21 cellular contexts compared by ENCODE assay signal in genomic region chr5:93130623-93131022, GRCh38.
DNase-seq lines count a peak whose midpoint lies in the region; ATAC-seq and TF ChIP-seq lines count a peak whose summit lies in the region.
"Had no signal": no experiment of that assay in that cellular context is flagged by ENCODE, and none has a peak within 500 bp of the region (broad histone marks: within the 10 kb centered on the region; RNA-seq: fewer than 3 reads in every experiment).

No MANE protein-coding gene starts in this region.

- no peaks in the 10 kb centered on the region for H3K36me3 Mint-ChIP-seq in natural killer cell treated with Interleukin-12 subunit alpha and Interleukin-12 subunit beta and Interleukin-15 and Interleukin-18, amount 100 ng/mL, for 72 hours

- H3K27me3 Mint-ChIP-seq in natural killer cell treated with Interleukin-12 subunit alpha and Interleukin-12 subunit beta and Interleukin-15 and Interleukin-18, amount 100 ng/mL, for 72 hours: no peaks in the 10 kb centered on the region
- H3K27me3 Mint-ChIP-seq: activated B cell treated with CpG ODN at 0.5 μM for 24 hours; stimulated activated naive CD8-positive, alpha-beta T cell treated with anti-CD3 and anti-CD28 coated beads, Interleukin-15, Interleukin-2, amounts not matched to agents 100 ng/mL and 50 ng/mL, for 24 hours had no signal

- no peaks in the 10 kb centered on the region for H4K20me1 ChIP-seq in osteoblast (ENCODE audit: insufficient read depth, low read length)
- H4K20me1 ChIP-seq: BLaER1 had no signal

- no peaks in the 10 kb centered on the region for H3K79me2 ChIP-seq in osteoblast (ENCODE audit: insufficient read depth, low read length)
- H3K79me2 ChIP-seq: parathyroid adenoma had no signal

- peak overlapping the region; percentile 63 for H2AFZ ChIP-seq in osteoblast (ENCODE audit: low read length)
- H2AFZ ChIP-seq: parathyroid adenoma had no signal

- no peak overlapping the region for H3K4me2 ChIP-seq in osteoblast (ENCODE audit: insufficient read depth, low read length)
- H3K4me2 ChIP-seq: BLaER1 had no signal

- TF ChIP-seq CTCF in astrocyte of the cerebellum (IDR thresholded peaks at IDR 0.05; ENCODE audit: low read depth, low read length, missing control alignments) (no peak), left ventricle myocardium inferior (IDR thresholded peaks at IDR 0.05; ENCODE audit: borderline replicate concordance) (no peak), osteoblast (IDR thresholded peaks at IDR 0.05; ENCODE audit: extremely low read depth, low read depth, low read length) (no peak)

- intact Hi-C loops in left ventricle myocardium inferior (cut with micrococcal nuclease): no loop called here

- H3K9me3 ChIP-seq in left ventricle myocardium inferior (replicated peaks) (no peaks in the 10 kb centered on the region), osteoblast (ENCODE audit: low read depth, low read length) (no peaks in the 10 kb centered on the region)
- H3K9me3 ChIP-seq: BLaER1, upper lobe of right lung had no signal

- no peak for ATAC-seq in natural killer cell treated with Interleukin-12 subunit alpha and Interleukin-12 subunit beta and Interleukin-15 and Interleukin-18, amount 100 ng/mL, for 72 hours
- ATAC-seq: upper lobe of right lung had no signal

- in situ Hi-C loops in astrocyte of the cerebellum (cut with HindIII; ENCODE audit: low sequenced_read_pairs): no loop called here

- H3K27me3 ChIP-seq in left ventricle myocardium inferior (ENCODE audit: low read depth) (no peaks in the 10 kb centered on the region), osteoblast (ENCODE audit: insufficient read depth, low read length) (no peaks in the 10 kb centered on the region)
- H3K27me3 ChIP-seq: BLaER1, upper lobe of right lung had no signal

- no peak overlapping the region for H3K4me3 Mint-ChIP-seq in natural killer cell treated with Interleukin-12 subunit alpha and Interleukin-12 subunit beta and Interleukin-15 and Interleukin-18, amount 100 ng/mL, for 72 hours
- H3K4me3 Mint-ChIP-seq: activated B cell treated with CpG ODN at 0.5 μM for 24 hours; activated CD4-positive, alpha-beta memory T cell treated with anti-CD3 and anti-CD28 coated beads, Interleukin-2, amount 10 ng/mL, durations not matched to agents 7 days and 5 days; stimulated activated naive CD8-positive, alpha-beta T cell treated with anti-CD3 and anti-CD28 coated beads, Interleukin-15, Interleukin-2, amounts not matched to agents 100 ng/mL and 50 ng/mL, for 24 hours had no signal

- H3K36me3 ChIP-seq in left ventricle myocardium inferior: no peaks in the 10 kb centered on the region
- H3K36me3 ChIP-seq in osteoblast (ENCODE audit: insufficient read depth, low read length): no peaks in the 10 kb centered on the region
- H3K36me3 ChIP-seq: BLaER1, upper lobe of right lung had no signal

- no peak overlapping the region for H3K4me3 ChIP-seq in astrocyte of the cerebellum (ENCODE audit: low read depth, low read length)
- H3K4me3 ChIP-seq in left ventricle myocardium inferior: no peak overlapping the region
- H3K4me3 ChIP-seq in osteoblast (ENCODE audit: insufficient read depth, low read length): no peak overlapping the region
- H3K4me3 ChIP-seq: BLaER1, upper lobe of right lung had no signal

- H3K27ac ChIP-seq in left ventricle myocardium inferior (replicated peaks): peak overlapping the region; percentile 31
- H3K27ac ChIP-seq in osteoblast (ENCODE audit: low read depth, low read length): no peak overlapping the region
- H3K27ac ChIP-seq: BLaER1, parathyroid adenoma, upper lobe of right lung had no signal

- no peaks in the 10 kb centered on the region for H3K4me1 Mint-ChIP-seq in natural killer cell treated with Interleukin-12 subunit alpha and Interleukin-12 subunit beta and Interleukin-15 and Interleukin-18, amount 100 ng/mL, for 72 hours (ENCODE audit: low read depth in 2 of 2)
- H3K4me1 Mint-ChIP-seq: activated B cell treated with CpG ODN at 0.5 μM for 24 hours; activated CD4-positive, alpha-beta memory T cell treated with anti-CD3 and anti-CD28 coated beads, Interleukin-2, amount 10 ng/mL, durations not matched to agents 7 days and 5 days had no signal

- H3K27ac Mint-ChIP-seq in natural killer cell treated with Interleukin-12 subunit alpha and Interleukin-12 subunit beta and Interleukin-15 and Interleukin-18, amount 100 ng/mL, for 72 hours: no peak overlapping the region
- H3K27ac Mint-ChIP-seq: activated B cell treated with CpG ODN at 0.5 μM for 24 hours; activated CD4-positive, alpha-beta memory T cell treated with anti-CD3 and anti-CD28 coated beads, Interleukin-2, amount 10 ng/mL, durations not matched to agents 7 days and 5 days; stimulated activated naive CD8-positive, alpha-beta T cell treated with anti-CD3 and anti-CD28 coated beads, Interleukin-15, Interleukin-2, amounts not matched to agents 100 ng/mL and 50 ng/mL, for 24 hours had no signal

- H3K4me1 ChIP-seq in left ventricle myocardium inferior (peaks cover 14% of the 10 kb centered on the region), osteoblast (ENCODE audit: insufficient read depth, low read length) (peaks cover 2% of the 10 kb centered on the region)
- H3K4me1 ChIP-seq: BLaER1, parathyroid adenoma, upper lobe of right lung had no signal

- H3K9me3 Mint-ChIP-seq in natural killer cell treated with Interleukin-12 subunit alpha and Interleukin-12 subunit beta and Interleukin-15 and Interleukin-18, amount 100 ng/mL, for 72 hours: no peaks in the 10 kb centered on the region
- H3K9me3 Mint-ChIP-seq: activated CD4-positive, alpha-beta memory T cell treated with anti-CD3 and anti-CD28 coated beads, Interleukin-2, amount 10 ng/mL, durations not matched to agents 7 days and 5 days had no signal

- DNase-seq in AG08395 (ENCODE audit: low spot score) (peak; percentile 30), astrocyte of the cerebellum (ENCODE audit: low read depth) (peak; percentile 20), left ventricle myocardium inferior (no peak), osteoblast (ENCODE audit: insufficient read length, low spot score, missing footprints) (no peak), NCI-H2196 (lab: John Stamatoyannopoulos, UW; ENCODE audit: unreplicated experiment) (no peak), NCI-H1436 treated with DMSO at 0.1 percent for 48 hours (lab: John Stamatoyannopoulos, UW) (no peak)
- DNase-seq in natural killer cell treated with Interleukin-12 subunit alpha and Interleukin-12 subunit beta and Interleukin-15 and Interleukin-18, amount 100 ng/mL, for 72 hours (ENCODE audit: low spot score): no peak
- no peak for DNase-seq in activated CD8-positive, alpha-beta memory T cell treated with anti-CD3 and anti-CD28 coated beads, Interleukin-2, amount 50 U/mL, for 48 hours
- DNase-seq: activated B cell treated with CpG ODN at 0.5 μM for 24 hours; activated CD4-positive, alpha-beta memory T cell treated with anti-CD3 and anti-CD28 coated beads, Interleukin-2, amount 10 ng/mL, durations not matched to agents 7 days and 5 days; amniotic stem cell; erythroblast; H7; NCI-H187 treated with DMSO at 0.1 percent for 48 hours; NCI-H510A treated with DMSO at 0.1 percent for 48 hours; stimulated activated CD4-positive, alpha-beta T cell treated with anti-CD3 and anti-CD28 coated beads, Interleukin-2, amount 100 ng/mL, for 24 hours; T1000; upper lobe of right lung had no signal

Comparison
In these comparisons a context has a peak if more than half of its experiments do, and no peak if none do; other contexts are left out.
1. DNase-seq: peak in AG08395 (single experiment) and astrocyte of the cerebellum (single experiment); none in left ventricle myocardium inferior (single experiment), osteoblast (single experiment), natural killer cell treated with Interleukin-12 subunit alpha and Interleukin-12 subunit beta and Interleukin-15 and Interleukin-18, amount 100 ng/mL, for 72 hours (single experiment), NCI-H2196 (single experiment), activated CD8-positive, alpha-beta memory T cell treated with anti-CD3 and anti-CD28 coated beads, Interleukin-2, amount 50 U/mL, for 48 hours (single experiment) and NCI-H1436 treated with DMSO at 0.1 percent for 48 hours (single experiment).